Comparison of ENCODE assay signal across 8 cellular contexts in the genomic region with DNA sequence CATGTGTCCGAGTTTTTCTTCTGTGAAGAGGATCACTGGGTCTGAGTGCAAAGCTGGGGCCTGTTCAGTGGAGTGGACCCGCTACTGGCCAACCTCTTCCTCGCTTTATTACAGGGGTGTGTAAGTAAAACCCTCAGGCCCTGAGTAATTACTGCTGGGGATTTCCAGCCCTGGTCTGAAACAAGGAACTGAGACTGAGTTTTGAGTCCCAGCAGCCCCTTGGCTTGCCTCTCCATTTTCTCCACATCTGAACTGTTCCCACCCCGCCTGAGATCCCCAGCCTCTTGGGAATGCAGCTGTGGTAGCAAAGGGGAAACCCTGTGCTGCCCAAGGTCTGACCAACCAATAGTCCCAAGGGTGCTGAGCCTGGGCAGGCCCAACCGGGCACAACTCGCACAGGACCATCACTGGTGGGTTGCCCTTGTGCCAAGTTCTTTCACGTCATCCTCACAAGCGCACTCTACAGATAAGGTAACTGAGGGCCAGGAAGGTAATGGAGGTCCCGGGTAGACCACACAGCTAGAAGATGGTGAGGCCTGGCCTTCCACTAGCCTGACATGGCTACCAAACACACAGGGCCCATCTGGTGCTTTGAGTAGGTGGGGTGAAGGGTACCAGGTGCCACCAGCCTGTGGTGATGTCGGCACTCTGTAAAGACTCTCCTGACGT. TPM values are rescaled to one million over a fixed set of nuclear protein-coding genes. Genes with fewer than 3 reads are reported as not detected.
DNase-seq lines count a peak whose midpoint lies in the region; ATAC-seq, FAIRE-seq and TF ChIP-seq lines count a peak whose summit lies in the region.

No MANE protein-coding gene starts in this region.

- peak overlapping the region; percentile 68 to 89 for H3K27ac ChIP-seq in small intestine (ENCODE audit: low read depth in 1 of 2, low read length in 1 of 2)

- H3K36me3 ChIP-seq in small intestine (ENCODE audit: control insufficient read depth in 2 of 2, insufficient read depth in 2 of 2, low read length in 2 of 2), result no peaks in the 10 kb centered on the region

- 71 to 81% (median 73%) methylated on average over 11 of the region's 11 CpGs for WGBS in small intestine, 3 donors

- FAIRE-seq in small intestine (lab: Jason Lieb, UNC), result no peak

- TF ChIP-seq CTCF in chondrocyte (IDR thresholded peaks at IDR 0.05), result no peak

- peaks cover 9 to 16% of the 10 kb centered on the region in 2 donors for H3K4me1 ChIP-seq in small intestine (ENCODE audit: control insufficient read depth in 2 of 2, insufficient read depth in 1 of 2, low read depth in 1 of 2, low read length in 1 of 2)

- ATAC-seq in GM21423 (IDR thresholded peaks at IDR 0.05; ENCODE audit: unreplicated experiment) (peak; percentile 28), HG02973 (IDR thresholded peaks at IDR 0.05; ENCODE audit: unreplicated experiment) (no peak), HG03025 (IDR thresholded peaks at IDR 0.05; ENCODE audit: low FRiP score, unreplicated experiment) (no peak)

- no peak overlapping the region for H3K4me3 ChIP-seq in small intestine (ENCODE audit: low read depth in 1 of 2, low read length in 2 of 2)

- H3K4me1 Mint-ChIP-seq in chondrocyte (ENCODE audit: low read depth), result peaks cover 82% of the 10 kb centered on the region

- no peaks in the 10 kb centered on the region for H3K9me3 ChIP-seq in small intestine (ENCODE audit: control insufficient read depth, low read depth)

- H3K27ac Mint-ChIP-seq in chondrocyte (ENCODE audit: unreplicated experiment), result peak overlapping the region; percentile 94

- H3K27me3 Mint-ChIP-seq in chondrocyte (ENCODE audit: low read depth), result no peaks in the 10 kb centered on the region

- no peak overlapping the region for H3K4me3 Mint-ChIP-seq in chondrocyte (ENCODE audit: unreplicated experiment)

- no peaks in the 10 kb centered on the region for H3K9me3 Mint-ChIP-seq in chondrocyte (ENCODE audit: low read depth)

- H3K36me3 Mint-ChIP-seq in chondrocyte (ENCODE audit: low read depth), result no peaks in the 10 kb centered on the region

- no peaks in the 10 kb centered on the region for H3K27me3 ChIP-seq in small intestine (ENCODE audit: control insufficient read depth in 2 of 2, insufficient read depth in 2 of 2, low read length in 2 of 2)

- peak; percentile 19 for DNase-seq in ELR (ENCODE audit: low read depth)
- DNase-seq in NCI-H69 (lab: John Stamatoyannopoulos, UW), result peak; percentile 22
- no peak for DNase-seq in chondrocyte (ENCODE audit: low spot score)
- DNase-seq in small intestine, result no peak
- DNase-seq in NCI-H82 treated with DMSO at 0.1 percent for 48 hours (lab: John Stamatoyannopoulos, UW; ENCODE audit: unreplicated experiment), result no peak

RNA-seq across cellular contexts. Expression of gene SLC35E1, which starts 13.7 kb away (rescaled TPM):
- total RNA-seq in chondrocyte, result 68.1 to 70.0 TPM (median 69.2 TPM) in 3 replicates
- 10 to 100 TPM; 14.5 to 19.6 (median 17.8) TPM for polyA plus RNA-seq in small intestine

RNA-seq across cellular contexts. Expression of gene MED26, which starts 42.1 kb away (rescaled TPM):
- total RNA-seq in chondrocyte, result 8.7 to 10.6 TPM (median 8.8 TPM) in 3 replicates
- polyA plus RNA-seq in small intestine, result 1 to 10 TPM; 4.6 to 5.5 (median 5.4) TPM

RNA-seq across cellular contexts. Expression of gene CHERP, which starts 43.7 kb away (rescaled TPM):
- 30.1 to 35.2 TPM (median 32.6 TPM) in 3 replicates for total RNA-seq in chondrocyte
- 10 to 100 TPM in 1 of 3 donors, 1 to 10 TPM in 2; 9.8 to 25.4 (median 10.0) TPM for polyA plus RNA-seq in small intestine

Comparison
In these comparisons a context has a peak if more than half of its experiments do, and no peak if none do; other contexts are left out.
1. DNase-seq: peak in ELR (single experiment) and NCI-H69 (single experiment); none in chondrocyte (single experiment), small intestine (single experiment) and NCI-H82 treated with DMSO at 0.1 percent for 48 hours (single experiment).